In genomic region chr9:26786571-26786970, GRCh38 we compare ENCODE assay signal across 20 cellular contexts.
"Had no signal": no experiment of that assay in that cellular context is flagged by ENCODE, and none has a peak within 500 bp of the region (broad histone marks: within the 10 kb centered on the region; RNA-seq: fewer than 3 reads in every experiment).

No MANE protein-coding gene starts in this region.

- H3K4me3 ChIP-seq: cardiac muscle cell, dorsolateral prefrontal cortex, left lung, mucosa of descending colon had no signal

- H3K9me3 Mint-ChIP-seq: activated CD4-positive, alpha-beta memory T cell treated with anti-CD3 and anti-CD28 coated beads, Interleukin-2, amount 10 ng/mL, durations not matched to agents 7 days and 5 days; activated T-cell treated with anti-CD3 and anti-CD28 coated beads, Interleukin-2, amount 50 U/mL, for 24 hours; endodermal cell; memory B cell; naive thymus-derived CD8-positive, alpha-beta T cell; stimulated activated effector memory CD8-positive, alpha-beta T cell treated with anti-CD3 and anti-CD28 coated beads, Interleukin-12 subunit alpha, Interleukin-12 subunit beta, amount 100 ng/mL, for 72 hours had no signal

- H2AFZ ChIP-seq: parathyroid adenoma had no signal

- DNase-seq: activated CD4-positive, alpha-beta memory T cell treated with anti-CD3 and anti-CD28 coated beads, Interleukin-2, amount 10 ng/mL, durations not matched to agents 7 days and 5 days; activated CD4-positive, alpha-beta T cell treated with anti-CD3 and anti-CD28 coated beads for 36 hours; activated naive CD4-positive, alpha-beta T cell treated with anti-CD3 and anti-CD28 coated beads, Interleukin-2, amount 50 U/mL, for 16 hours; activated T-cell treated with anti-CD3 and anti-CD28 coated beads, Interleukin-2, amount 50 U/mL, for 24 hours; dorsolateral prefrontal cortex; endodermal cell; hippocampal formation; kidney; left lung; mucosa of descending colon; naive thymus-derived CD8-positive, alpha-beta T cell; stimulated activated CD4-positive, alpha-beta T cell treated with anti-CD3 and anti-CD28 coated beads, Interleukin-12 subunit alpha, Interleukin-12 subunit beta, amount 100 ng/mL, for 4 hours; stimulated activated CD4-positive, alpha-beta T cell treated with anti-CD3 and anti-CD28 coated beads, Interleukin-2, amount 100 ng/mL, for 24 hours; T-helper 9 cell had no signal

- FAIRE-seq: kidney had no signal

- H3K36me3 ChIP-seq: cardiac muscle cell, left lung, neutrophil had no signal

- H3K27ac Mint-ChIP-seq: activated CD4-positive, alpha-beta memory T cell treated with anti-CD3 and anti-CD28 coated beads, Interleukin-2, amount 10 ng/mL, durations not matched to agents 7 days and 5 days; activated CD4-positive, alpha-beta T cell treated with anti-CD3 and anti-CD28 coated beads for 36 hours; activated T-cell treated with anti-CD3 and anti-CD28 coated beads, Interleukin-2, amount 50 U/mL, for 24 hours; endodermal cell; memory B cell; naive thymus-derived CD8-positive, alpha-beta T cell; stimulated activated effector memory CD8-positive, alpha-beta T cell treated with anti-CD3 and anti-CD28 coated beads, Interleukin-12 subunit alpha, Interleukin-12 subunit beta, amount 100 ng/mL, for 72 hours had no signal

- H3K27me3 ChIP-seq: cardiac muscle cell, dorsolateral prefrontal cortex, left lung, neutrophil had no signal

- H3K4me1 ChIP-seq: left lung, parathyroid adenoma had no signal

- H3K36me3 Mint-ChIP-seq: memory B cell; naive thymus-derived CD8-positive, alpha-beta T cell; stimulated activated effector memory CD8-positive, alpha-beta T cell treated with anti-CD3 and anti-CD28 coated beads, Interleukin-12 subunit alpha, Interleukin-12 subunit beta, amount 100 ng/mL, for 72 hours had no signal

- H3K9ac ChIP-seq: parathyroid adenoma had no signal

- H3K9me3 ChIP-seq: left lung, mucosa of descending colon, neutrophil had no signal

- H3K4me3 Mint-ChIP-seq: activated CD4-positive, alpha-beta memory T cell treated with anti-CD3 and anti-CD28 coated beads, Interleukin-2, amount 10 ng/mL, durations not matched to agents 7 days and 5 days; activated CD4-positive, alpha-beta T cell treated with anti-CD3 and anti-CD28 coated beads for 36 hours; activated T-cell treated with anti-CD3 and anti-CD28 coated beads, Interleukin-2, amount 50 U/mL, for 24 hours; endodermal cell; memory B cell; naive thymus-derived CD8-positive, alpha-beta T cell; stimulated activated effector memory CD8-positive, alpha-beta T cell treated with anti-CD3 and anti-CD28 coated beads, Interleukin-12 subunit alpha, Interleukin-12 subunit beta, amount 100 ng/mL, for 72 hours had no signal

- H3K27me3 Mint-ChIP-seq: activated CD4-positive, alpha-beta memory T cell treated with anti-CD3 and anti-CD28 coated beads, Interleukin-2, amount 10 ng/mL, durations not matched to agents 7 days and 5 days; activated T-cell treated with anti-CD3 and anti-CD28 coated beads, Interleukin-2, amount 50 U/mL, for 24 hours had no signal

- H3K27ac ChIP-seq: cardiac muscle cell, dorsolateral prefrontal cortex, left lung, neutrophil, parathyroid adenoma, VCaP had no signal

- H3K4me1 Mint-ChIP-seq: activated CD4-positive, alpha-beta memory T cell treated with anti-CD3 and anti-CD28 coated beads, Interleukin-2, amount 10 ng/mL, durations not matched to agents 7 days and 5 days; activated CD4-positive, alpha-beta T cell treated with anti-CD3 and anti-CD28 coated beads for 36 hours; memory B cell; naive thymus-derived CD8-positive, alpha-beta T cell; stimulated activated effector memory CD8-positive, alpha-beta T cell treated with anti-CD3 and anti-CD28 coated beads, Interleukin-12 subunit alpha, Interleukin-12 subunit beta, amount 100 ng/mL, for 72 hours had no signal

- H3K79me2 ChIP-seq: parathyroid adenoma had no signal
